8 cellular contexts compared by ENCODE assay signal in the genomic region with DNA sequence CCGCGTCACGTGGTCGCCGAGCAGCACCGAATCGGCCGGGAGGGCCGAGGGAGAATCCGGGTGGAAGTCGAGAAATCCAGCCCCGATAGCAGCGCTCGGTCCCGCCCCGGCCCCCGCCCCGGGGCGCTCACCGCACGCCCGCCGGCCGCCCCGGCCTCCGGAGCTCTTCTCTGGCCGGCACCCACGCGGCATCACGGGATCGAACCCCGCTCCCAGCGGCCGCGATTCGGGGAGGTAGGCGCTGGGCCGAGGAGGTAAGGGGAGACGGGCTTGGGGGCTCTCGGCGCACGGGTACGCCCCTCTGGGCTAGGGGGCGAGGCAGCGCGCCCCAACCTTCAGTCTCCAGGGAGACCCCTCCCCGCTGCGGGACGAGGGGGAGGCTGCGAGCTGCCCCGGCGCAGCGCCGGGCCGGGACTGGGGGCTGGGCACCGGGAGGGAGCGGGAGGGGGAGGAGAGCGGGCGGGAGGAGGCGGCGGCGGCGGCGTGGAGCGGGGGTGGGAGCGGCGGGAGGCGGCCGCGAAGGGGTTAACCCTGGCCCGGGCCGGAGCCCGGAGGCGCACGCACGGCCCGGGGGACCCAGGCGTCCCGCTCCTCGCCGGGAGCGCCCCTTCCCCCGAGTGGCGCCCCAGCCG. TPM values are rescaled to one million over a fixed set of nuclear protein-coding genes. Genes with fewer than 3 reads are reported as not detected.
DNase-seq lines count a peak whose midpoint lies in the region; ATAC-seq and TF ChIP-seq lines count a peak whose summit lies in the region.

No MANE protein-coding gene starts in this region.

- CTCF ChIA-PET in activated CD8-positive, alpha-beta T cell treated with anti-CD3 and anti-CD28 coated beads for 36 hours (lab: Charles Lee): interaction anchor here (1.7 kb wide), 1 partner anchor 27 kb away, joined by 4 read pairs; no protein-coding TSS in a partner anchor

- H3K27ac ChIP-seq in muscle layer of colon (ENCODE audit: low read depth, low read length): peak overlapping the region; percentile 94
- H3K27ac ChIP-seq in temporal lobe (ENCODE audit: low read depth, low read length): peak overlapping the region; percentile 74

- TF ChIP-seq CTCF in GM06990 (IDR thresholded peaks at IDR 0.05; ENCODE audit: insufficient read depth, low read length, poor library complexity, severe bottlenecking) (no peak), epithelial cell of esophagus (IDR thresholded peaks at IDR 0.05; ENCODE audit: insufficient read depth, low read depth, low read length, missing control alignments) (no peak)
- TF ChIP-seq CTCF in activated CD8-positive, alpha-beta T cell treated with anti-CD3 and anti-CD28 coated beads for 36 hours (IDR thresholded peaks at IDR 0.05): no peak

- intact Hi-C loops in activated CD8-positive, alpha-beta T cell treated with anti-CD3 and anti-CD28 coated beads for 36 hours (cut with micrococcal nuclease): no loop called here

- H3K27me3 ChIP-seq in GM06990 (replicated peaks; ENCODE audit: control insufficient read depth, insufficient read depth, low read length) (no peaks in the 10 kb centered on the region), muscle layer of colon (ENCODE audit: control insufficient read depth in 1 of 2, insufficient read depth in 2 of 2, low read length in 2 of 2) (no peaks in the 10 kb centered on the region)

- H3K4me1 Mint-ChIP-seq in activated CD8-positive, alpha-beta T cell treated with anti-CD3 and anti-CD28 coated beads for 36 hours (ENCODE audit: low read depth): peaks cover 7% of the 10 kb centered on the region

- no peaks in the 10 kb centered on the region for H3K9me3 Mint-ChIP-seq in activated CD8-positive, alpha-beta T cell treated with anti-CD3 and anti-CD28 coated beads for 36 hours

- H3K9me3 ChIP-seq in muscle layer of colon (ENCODE audit: low read length): no peaks in the 10 kb centered on the region

- DNase-seq in GM06990 (ENCODE audit: extremely low read depth, insufficient read length) (peak; percentile 59), HT1080 (ENCODE audit: low read depth) (peak; percentile 32), epithelial cell of esophagus (ENCODE audit: low read depth) (no peak), NCI-H187 (lab: John Stamatoyannopoulos, UW) (no peak)
- DNase-seq in activated CD8-positive, alpha-beta T cell treated with anti-CD3 and anti-CD28 coated beads for 36 hours: peak; percentile 23

- H3K36me3 ChIP-seq in GM06990 (ENCODE audit: control insufficient read depth, insufficient read depth, low read length) (no peaks in the 10 kb centered on the region), muscle layer of colon (ENCODE audit: insufficient read depth, low read length) (no peaks in the 10 kb centered on the region)

- peak overlapping the region; percentile 88 for H3K4me3 ChIP-seq in GM06990 (replicated peaks; ENCODE audit: low read depth, low read length)
- peak overlapping the region; percentile 72 for H3K4me3 ChIP-seq in epithelial cell of esophagus (ENCODE audit: low read length)
- H3K4me3 ChIP-seq in muscle layer of colon (ENCODE audit: low read depth in 1 of 2, low read length in 2 of 2): peak overlapping the region; percentile 55 to 98

- H3K27ac Mint-ChIP-seq in activated CD8-positive, alpha-beta T cell treated with anti-CD3 and anti-CD28 coated beads for 36 hours: no peak overlapping the region

- peak overlapping the region; percentile 42 for H3K4me3 Mint-ChIP-seq in activated CD8-positive, alpha-beta T cell treated with anti-CD3 and anti-CD28 coated beads for 36 hours

- H3K36me3 Mint-ChIP-seq in activated CD8-positive, alpha-beta T cell treated with anti-CD3 and anti-CD28 coated beads for 36 hours (ENCODE audit: low read depth): no peaks in the 10 kb centered on the region

- H3K9ac ChIP-seq in muscle layer of colon (ENCODE audit: low read length): no peak overlapping the region

- peaks cover 47% of the 10 kb centered on the region for H3K4me1 ChIP-seq in muscle layer of colon (ENCODE audit: insufficient read depth, low read length)

- POLR2A ChIA-PET in activated CD8-positive, alpha-beta T cell treated with anti-CD3 and anti-CD28 coated beads for 36 hours (lab: Charles Lee): interaction anchor here (1.2 to 1.5 kb wide), 2 partner anchors 10 to 40 kb away, joined by 3 to 4 read pairs; no protein-coding TSS in a partner anchor

- peak; percentile 57 for ATAC-seq in activated CD8-positive, alpha-beta T cell treated with anti-CD3 and anti-CD28 coated beads for 36 hours
- ATAC-seq in HG03521 (IDR thresholded peaks at IDR 0.05; ENCODE audit: unreplicated experiment): no peak

- H3K27me3 Mint-ChIP-seq in activated CD8-positive, alpha-beta T cell treated with anti-CD3 and anti-CD28 coated beads for 36 hours: peaks cover 6% of the 10 kb centered on the region

RNA-seq across cellular contexts. Expression of gene NDST1, which starts 22.0 kb away (rescaled TPM):
- total RNA-seq in HT1080 (2014; rRNA removed; shearing (Covaris generic)): 47.6 and 58.6 TPM in 2 replicates
- polyA plus RNA-seq in HT1080 (2015; cell fraction: cytosol; rRNA removed): 57.5 and 64.7 TPM in 2 replicates
- 74.6 and 77.4 TPM in 2 replicates for polyA plus RNA-seq in HT1080 (2015; cell fraction: nucleus; rRNA removed)
- 1 to 10 TPM; 2.9 to 3.3 TPM for total RNA-seq in activated CD8-positive, alpha-beta T cell treated with anti-CD3 and anti-CD28 coated beads for 36 hours
- total RNA-seq in temporal lobe: 28.0 TPM

RNA-seq across cellular contexts. Expression of gene RPS14, which starts 36.3 kb away (rescaled TPM):
- total RNA-seq in HT1080 (2014; rRNA removed; shearing (Covaris generic)): 1,800 and 2,863 TPM in 2 replicates
- 3,415 and 3,568 TPM in 2 replicates for polyA plus RNA-seq in HT1080 (2015; cell fraction: cytosol; rRNA removed)
- 814 and 883 TPM in 2 replicates for polyA plus RNA-seq in HT1080 (2015; cell fraction: nucleus; rRNA removed)
- 1,000 to 10,000 TPM; 3,542 to 3,651 TPM for total RNA-seq in activated CD8-positive, alpha-beta T cell treated with anti-CD3 and anti-CD28 coated beads for 36 hours
- 1,676 TPM for total RNA-seq in temporal lobe

Comparison
In these comparisons a context has a peak if more than half of its experiments do, and no peak if none do; other contexts are left out.
1. DNase-seq: peak in GM06990 (single experiment), HT1080 (single experiment) and activated CD8-positive, alpha-beta T cell treated with anti-CD3 and anti-CD28 coated beads for 36 hours (single experiment); none in epithelial cell of esophagus (single experiment) and NCI-H187 (0 of 2).
2. Peak in every context shown above with its lines, with median percentiles within 50 percentile points of each other: H3K4me3 ChIP-seq.